In the genomic region with DNA sequence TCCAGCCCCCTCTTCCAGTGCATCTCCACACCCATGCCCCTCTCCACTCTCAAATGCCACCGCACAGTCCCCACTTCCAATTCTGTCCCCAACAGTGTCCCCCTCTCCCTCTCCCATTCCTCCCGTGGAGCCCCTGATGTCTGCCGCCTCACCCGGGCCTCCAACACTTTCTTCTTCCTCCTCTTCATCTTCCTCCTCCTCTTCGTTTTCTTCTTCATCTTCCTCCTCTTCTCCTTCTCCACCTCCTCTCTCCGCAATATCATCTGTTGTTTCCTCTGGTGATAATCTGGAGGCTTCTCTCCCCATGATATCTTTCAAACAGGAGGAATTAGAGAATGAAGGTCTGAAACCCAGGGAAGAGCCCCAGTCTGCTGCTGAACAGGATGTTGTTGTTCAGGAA, we compare ENCODE assay signal across 21 cellular contexts.
DNase-seq lines count a peak whose midpoint lies in the region; ATAC-seq and TF ChIP-seq lines count a peak whose summit lies in the region.
"Had no signal": no experiment of that assay in that cellular context is flagged by ENCODE, and none has a peak within 500 bp of the region (broad histone marks: within the 10 kb centered on the region; RNA-seq: fewer than 3 reads in every experiment).

No MANE protein-coding gene starts in this region.

- intact Hi-C loops in activated CD4-positive, alpha-beta T cell treated with anti-CD3 and anti-CD28 coated beads, Interleukin-2, amount 10 ng/mL, durations not matched to agents 24 days and 14 days (cut with micrococcal nuclease): no loop called here
- intact Hi-C loops in Calu3 (cut with micrococcal nuclease; ENCODE audit: unreplicated experiment): no loop called here
- intact Hi-C loops in activated CD8-positive, alpha-beta T cell treated with anti-CD3 and anti-CD28 coated beads for 36 hours (cut with micrococcal nuclease): no loop called here
- intact Hi-C loops in naive thymus-derived CD4-positive, alpha-beta T cell (cut with micrococcal nuclease): no loop called here

- no peak overlapping the region for H3K4me3 ChIP-seq in naive thymus-derived CD4-positive, alpha-beta T cell (ENCODE audit: low read length)
- H3K4me3 ChIP-seq: ascending aorta, K562, lung, prostate gland, upper lobe of left lung had no signal

- no peak for DNase-seq in activated CD4-positive, alpha-beta T cell treated with anti-CD3 and anti-CD28 coated beads, Interleukin-2, amount 10 ng/mL, durations not matched to agents 24 days and 14 days
- no peak for DNase-seq in activated CD4-positive, alpha-beta T cell treated with anti-CD3 and anti-CD28 coated beads for 4 hours
- no peak for DNase-seq in Calu3
- no peak for DNase-seq in activated CD8-positive, alpha-beta T cell treated with anti-CD3 and anti-CD28 coated beads for 36 hours
- no peak for DNase-seq in naive thymus-derived CD4-positive, alpha-beta T cell
- DNase-seq in islet precursor cell: no peak
- DNase-seq in middle frontal gyrus (ENCODE audit: extremely low spot score, low spot score): no peak
- no peak for DNase-seq in NCI-H524 treated with DMSO at 0.1 percent for 48 hours (lab: John Stamatoyannopoulos, UW)
- DNase-seq: activated CD4-positive, CD25-positive, alpha-beta regulatory T cell treated with anti-CD3 and anti-CD28 coated beads, Interleukin-2, amount 50 U/mL, for 72 hours; activated gamma-delta T cell treated with Interleukin-2 at 50 U/mL for 16 hours; central memory CD4-positive, alpha-beta T cell; head of caudate nucleus; NCI-H2081 treated with DMSO at 0.1 percent for 48 hours; NCI-H345; NCI-H82; OCI-M1; upper lobe of left lung had no signal

- BruUV-seq in Calu3 (replicated peaks; lab: Mats Ljungman, UMichigan): no TSS peak

- POLR2A ChIA-PET in activated CD8-positive, alpha-beta T cell treated with anti-CD3 and anti-CD28 coated beads for 36 hours (lab: Charles Lee): interaction anchor here (1.5 to 1.7 kb wide), 2 partner anchors 8 to 13 kb away, joined by 4 read pairs; no protein-coding TSS in a partner anchor
- POLR2A ChIA-PET in naive thymus-derived CD4-positive, alpha-beta T cell (lab: Charles Lee): interaction anchor here (1.0 kb wide), 1 partner anchor 26 kb away, joined by 4 read pairs; no protein-coding TSS in a partner anchor

- H3K9me3 ChIP-seq in naive thymus-derived CD4-positive, alpha-beta T cell (ENCODE audit: control insufficient read depth in 2 of 3, low read length in 3 of 3): no peaks in the 10 kb centered on the region
- H3K9me3 ChIP-seq: ascending aorta, prostate gland, upper lobe of left lung had no signal

- H3K36me3 ChIP-seq in naive thymus-derived CD4-positive, alpha-beta T cell (ENCODE audit: control insufficient read depth in 2 of 3, insufficient read depth in 3 of 3, low read length in 3 of 3): peaks cover 5 to 100% (median 38%) of the 10 kb centered on the region in 3 experiments
- H3K36me3 ChIP-seq: prostate gland had no signal

- H3K4me1 ChIP-seq in naive thymus-derived CD4-positive, alpha-beta T cell (ENCODE audit: control insufficient read depth in 2 of 2, insufficient read depth in 2 of 2, low read length in 2 of 2): no peaks in the 10 kb centered on the region

- no peaks in the 10 kb centered on the region for H3K27me3 Mint-ChIP-seq in activated CD4-positive, alpha-beta T cell treated with anti-CD3 and anti-CD28 coated beads, Interleukin-2, amount 10 ng/mL, durations not matched to agents 24 days and 14 days
- H3K27me3 Mint-ChIP-seq in Calu3 (ENCODE audit: unreplicated experiment): no peaks in the 10 kb centered on the region
- H3K27me3 Mint-ChIP-seq in activated CD8-positive, alpha-beta T cell treated with anti-CD3 and anti-CD28 coated beads for 36 hours: no peaks in the 10 kb centered on the region
- H3K27me3 Mint-ChIP-seq in naive thymus-derived CD4-positive, alpha-beta T cell: no peaks in the 10 kb centered on the region

- CTCF ChIA-PET in Calu3 (lab: Charles Lee): no interaction called here
- CTCF ChIA-PET in activated CD8-positive, alpha-beta T cell treated with anti-CD3 and anti-CD28 coated beads for 36 hours (lab: Charles Lee): no interaction called here
- CTCF ChIA-PET in naive thymus-derived CD4-positive, alpha-beta T cell (lab: Charles Lee): no interaction called here

- H3K27ac Mint-ChIP-seq in activated CD4-positive, alpha-beta T cell treated with anti-CD3 and anti-CD28 coated beads, Interleukin-2, amount 10 ng/mL, durations not matched to agents 24 days and 14 days: peak overlapping the region; percentile 73
- peak overlapping the region; percentile 40 for H3K27ac Mint-ChIP-seq in Calu3 (ENCODE audit: unreplicated experiment)
- H3K27ac Mint-ChIP-seq in activated CD8-positive, alpha-beta T cell treated with anti-CD3 and anti-CD28 coated beads for 36 hours: peak overlapping the region; percentile 40
- H3K27ac Mint-ChIP-seq in naive thymus-derived CD4-positive, alpha-beta T cell: peak overlapping the region in 6 of 9 donors; percentile 27 to 76 (median 48)

- H3K27ac ChIP-seq in naive thymus-derived CD4-positive, alpha-beta T cell (ENCODE audit: low read depth, low read length): no peak overlapping the region
- H3K27ac ChIP-seq: ascending aorta, prostate gland had no signal

- H3K4me3 Mint-ChIP-seq in activated CD4-positive, alpha-beta T cell treated with anti-CD3 and anti-CD28 coated beads, Interleukin-2, amount 10 ng/mL, durations not matched to agents 24 days and 14 days: peak overlapping the region; percentile 31
- no peak overlapping the region for H3K4me3 Mint-ChIP-seq in Calu3 (ENCODE audit: low read depth, unreplicated experiment)
- no peak overlapping the region for H3K4me3 Mint-ChIP-seq in activated CD8-positive, alpha-beta T cell treated with anti-CD3 and anti-CD28 coated beads for 36 hours
- H3K4me3 Mint-ChIP-seq in naive thymus-derived CD4-positive, alpha-beta T cell: peak overlapping the region in 2 of 10 donors; percentile 13 to 42

- ATAC-seq in activated CD8-positive, alpha-beta T cell treated with anti-CD3 and anti-CD28 coated beads for 36 hours: no peak
- ATAC-seq in naive thymus-derived CD4-positive, alpha-beta T cell: no peak
- ATAC-seq: K562 had no signal

- no peak for TF ChIP-seq CTCF in Calu3 (IDR thresholded peaks at IDR 0.05; ENCODE audit: unreplicated experiment)
- no peak for TF ChIP-seq CTCF in activated CD8-positive, alpha-beta T cell treated with anti-CD3 and anti-CD28 coated beads for 36 hours (IDR thresholded peaks at IDR 0.05)

- peaks cover 37% of the 10 kb centered on the region for H3K4me1 Mint-ChIP-seq in activated CD4-positive, alpha-beta T cell treated with anti-CD3 and anti-CD28 coated beads, Interleukin-2, amount 10 ng/mL, durations not matched to agents 24 days and 14 days
- H3K4me1 Mint-ChIP-seq in Calu3 (ENCODE audit: low read depth, unreplicated experiment): no peaks in the 10 kb centered on the region
- H3K4me1 Mint-ChIP-seq in activated CD8-positive, alpha-beta T cell treated with anti-CD3 and anti-CD28 coated beads for 36 hours (ENCODE audit: low read depth): peaks cover 41% of the 10 kb centered on the region
- peaks cover 31 to 73% (median 66%) of the 10 kb centered on the region in 7 donors for H3K4me1 Mint-ChIP-seq in naive thymus-derived CD4-positive, alpha-beta T cell

- peaks cover 63% of the 10 kb centered on the region for H3K36me3 Mint-ChIP-seq in activated CD4-positive, alpha-beta T cell treated with anti-CD3 and anti-CD28 coated beads, Interleukin-2, amount 10 ng/mL, durations not matched to agents 24 days and 14 days (ENCODE audit: low read depth)
- peaks cover 7% of the 10 kb centered on the region for H3K36me3 Mint-ChIP-seq in Calu3 (ENCODE audit: insufficient read depth, unreplicated experiment)
- H3K36me3 Mint-ChIP-seq in activated CD8-positive, alpha-beta T cell treated with anti-CD3 and anti-CD28 coated beads for 36 hours (ENCODE audit: low read depth): peaks cover 49% of the 10 kb centered on the region
- H3K36me3 Mint-ChIP-seq in naive thymus-derived CD4-positive, alpha-beta T cell: peaks cover 0 to 61% (median 30%) of the 10 kb centered on the region in 5 donors

- no peaks in the 10 kb centered on the region for H3K9me3 Mint-ChIP-seq in activated CD4-positive, alpha-beta T cell treated with anti-CD3 and anti-CD28 coated beads, Interleukin-2, amount 10 ng/mL, durations not matched to agents 24 days and 14 days
- no peaks in the 10 kb centered on the region for H3K9me3 Mint-ChIP-seq in Calu3 (ENCODE audit: low read depth, unreplicated experiment)
- H3K9me3 Mint-ChIP-seq in activated CD8-positive, alpha-beta T cell treated with anti-CD3 and anti-CD28 coated beads for 36 hours: no peaks in the 10 kb centered on the region
- H3K9me3 Mint-ChIP-seq in naive thymus-derived CD4-positive, alpha-beta T cell: no peaks in the 10 kb centered on the region

- no peaks in the 10 kb centered on the region for H3K27me3 ChIP-seq in naive thymus-derived CD4-positive, alpha-beta T cell (ENCODE audit: control insufficient read depth in 2 of 2, insufficient read depth in 2 of 2, low read length in 2 of 2)
- H3K27me3 ChIP-seq: ascending aorta, upper lobe of left lung had no signal
